Comparison of ENCODE assay signal across 24 cellular contexts in genomic region chr6:170106906-170107525, GRCh38.
DNase-seq lines count a peak whose midpoint lies in the region; ATAC-seq and TF ChIP-seq lines count a peak whose summit lies in the region.
"Had no signal": no experiment of that assay in that cellular context is flagged by ENCODE, and none has a peak within 500 bp of the region (broad histone marks: within the 10 kb centered on the region; RNA-seq: fewer than 3 reads in every experiment).

No MANE protein-coding gene starts in this region.

- WGBS in suprapubic skin: 88% methylated on average over 11 of the region's 14 CpGs

- ATAC-seq in HG02610 (IDR thresholded peaks at IDR 0.05; ENCODE audit: unreplicated experiment) (no peak), HG03045 (IDR thresholded peaks at IDR 0.05; ENCODE audit: unreplicated experiment) (no peak)
- ATAC-seq: body of pancreas, PC-3 had no signal

- no peak for TF ChIP-seq POLR2A in suprapubic skin (IDR thresholded peaks at IDR 0.05)

- H3K27ac ChIP-seq in suprapubic skin: no peak overlapping the region
- H3K27ac ChIP-seq: adrenal gland, body of pancreas, GM23248, tibial nerve had no signal

- H3K4me1 ChIP-seq in suprapubic skin: no peaks in the 10 kb centered on the region
- H3K4me1 ChIP-seq: adrenal gland, body of pancreas, tibial nerve had no signal

- no peak for TF ChIP-seq CTCF in suprapubic skin (IDR thresholded peaks at IDR 0.05)

- no peak overlapping the region for H3K4me3 ChIP-seq in suprapubic skin
- H3K4me3 ChIP-seq: adrenal gland, body of pancreas, GM23248, tibial nerve had no signal

- peak; percentile 1 for DNase-seq in activated gamma-delta T cell treated with Interleukin-2 at 50 U/mL for 16 hours
- DNase-seq in activated gamma-delta T cell (lab: John Stamatoyannopoulos, UW): no peak
- DNase-seq in activated CD8-positive, alpha-beta memory T cell treated with anti-CD3 and anti-CD28 coated beads, Interleukin-2, amount 50 U/mL, for 48 hours: peak; percentile 38
- peak; percentile 81 for DNase-seq in mesenteric fat pad (ENCODE audit: low spot score)
- DNase-seq in suprapubic skin (ENCODE audit: low spot score in 2 of 2): peak; percentile 34 to 65
- no peak for DNase-seq in NCI-H524 (lab: John Stamatoyannopoulos, UW)
- DNase-seq: activated CD4-positive, alpha-beta T cell treated with anti-CD3 and anti-CD28 coated beads, Interleukin-2, amount 10 ng/mL, durations not matched to agents 7 days and 5 days; activated naive CD4-positive, alpha-beta T cell; CD8-positive, alpha-beta memory T cell; cerebellar nuclear complex; GM23248; MV-4-11; NCI-H1694; NCI-H2171 treated with DMSO at 0.1 percent for 48 hours; NCI-H510A treated with DMSO at 0.1 percent for 48 hours; PC-3; SHP77 treated with DMSO at 0.1 percent for 48 hours; stimulated activated CD4-positive, alpha-beta T cell treated with anti-CD3 and anti-CD28 coated beads, Interleukin-15, amount 100 ng/mL, for 24 hours; T1000 had no signal

- no peak for TF ChIP-seq EP300 in suprapubic skin (IDR thresholded peaks at IDR 0.05)

- peaks cover 6% of the 10 kb centered on the region for H3K27me3 ChIP-seq in suprapubic skin
- H3K27me3 ChIP-seq: adrenal gland, body of pancreas had no signal

- H3K9me3 ChIP-seq in suprapubic skin: no peaks in the 10 kb centered on the region
- H3K9me3 ChIP-seq: adrenal gland, body of pancreas, tibial nerve had no signal

- no peaks in the 10 kb centered on the region for H3K36me3 ChIP-seq in suprapubic skin
- H3K36me3 ChIP-seq: adrenal gland, tibial nerve had no signal

Comparison
In these comparisons a context has a peak if more than half of its experiments do, and no peak if none do; other contexts are left out.
1. DNase-seq: peak in activated gamma-delta T cell treated with Interleukin-2 at 50 U/mL for 16 hours (single experiment), activated CD8-positive, alpha-beta memory T cell treated with anti-CD3 and anti-CD28 coated beads, Interleukin-2, amount 50 U/mL, for 48 hours (single experiment), mesenteric fat pad (single experiment) and suprapubic skin (2 of 2); none in activated gamma-delta T cell (single experiment) and NCI-H524 (0 of 2).